ENCODE assay signal across 15 cellular contexts in genomic region chr2:237354930-237355329, GRCh38. TPM values are rescaled to one million over a fixed set of nuclear protein-coding genes. Genes with fewer than 3 reads are reported as not detected.
DNase-seq lines count a peak whose midpoint lies in the region; ATAC-seq and TF ChIP-seq lines count a peak whose summit lies in the region.
"Had no signal": no experiment of that assay in that cellular context is flagged by ENCODE, and none has a peak within 500 bp of the region (broad histone marks: within the 10 kb centered on the region; RNA-seq: fewer than 3 reads in every experiment).

No MANE protein-coding gene starts in this region.

- intact Hi-C loops in heart right ventricle (cut with DNase I): no loop called here
- intact Hi-C loops in cardiac septum (cut with DNase I): no loop called here
- intact Hi-C loops in left lung (cut with DNase I): no loop called here
- intact Hi-C loops in uterus (cut with DNase I; ENCODE audit: low total_unique reads): no loop called here

- DNase-seq in heart right ventricle (peak in 1 of 2 donors; percentile 18), cardiac septum (ENCODE audit: low spot score) (no peak), dermis blood vessel endothelial cell (peak; percentile 2), left lung (no peak), uterus (no peak), HEK293T (ENCODE audit: extremely low spot score) (no peak), epidermal melanocyte (ENCODE audit: insufficient read length, low spot score) (no peak), NCI-H526 (lab: John Stamatoyannopoulos, UW) (no peak)
- DNase-seq: activated T-cell treated with anti-CD3 and anti-CD28 coated beads for 4 hours, DND-41, naive B cell, NCI-H187, NCI-H82, SIG-M5 had no signal

- no peaks in the 10 kb centered on the region for H3K9me3 ChIP-seq in heart right ventricle
- H3K9me3 ChIP-seq in left lung: no peaks in the 10 kb centered on the region
- no peaks in the 10 kb centered on the region for H3K9me3 ChIP-seq in uterus

- H3K4me3 ChIP-seq in heart right ventricle: no peak overlapping the region
- no peak overlapping the region for H3K4me3 ChIP-seq in left lung
- H3K4me3 ChIP-seq in uterus: no peak overlapping the region
- H3K4me3 ChIP-seq: skin epidermis had no signal

- peak overlapping the region in 1 of 10 donors; percentile 41 for H3K27ac ChIP-seq in heart right ventricle
- peak overlapping the region in 1 of 2 donors; percentile 26 for H3K27ac ChIP-seq in left lung
- H3K27ac ChIP-seq in uterus: peak overlapping the region; percentile 69 to 83

- H3K4me1 ChIP-seq in heart right ventricle: peaks cover 0 to 7% (median 0%) of the 10 kb centered on the region in 9 donors
- no peaks in the 10 kb centered on the region for H3K4me1 ChIP-seq in left lung
- H3K4me1 ChIP-seq in uterus: peaks cover 0 to 5% of the 10 kb centered on the region in 2 donors

- CTCF ChIA-PET in HEK293T (lab: Yijun Ruan, JAX): no interaction called here

- peaks cover 0 to 38% (median 13%) of the 10 kb centered on the region in 7 donors for H3K27me3 ChIP-seq in heart right ventricle
- H3K27me3 ChIP-seq in left lung: peaks cover 0 to 42% of the 10 kb centered on the region in 2 donors
- no peaks in the 10 kb centered on the region for H3K27me3 ChIP-seq in uterus

- H3K36me3 ChIP-seq in heart right ventricle: peaks cover 0 to 84% (median 5%) of the 10 kb centered on the region in 9 donors
- no peaks in the 10 kb centered on the region for H3K36me3 ChIP-seq in left lung
- no peaks in the 10 kb centered on the region for H3K36me3 ChIP-seq in uterus

- POLR2A ChIA-PET in HEK293T (lab: Yijun Ruan, JAX): no interaction called here

- TF ChIP-seq POLR2A in uterus (IDR thresholded peaks at IDR 0.05): no peak

- TF ChIP-seq CTCF in heart right ventricle (IDR thresholded peaks at IDR 0.05) (no peak), left lung (IDR thresholded peaks at IDR 0.05) (no peak), uterus (IDR thresholded peaks at IDR 0.05) (no peak)

- 58 to 62% methylated on average over 6 of the region's 6 CpGs for WGBS in heart right ventricle, 2 donors

- ATAC-seq in heart right ventricle: peak in 5 of 8 donors; percentile 9 to 68 (median 53)
- peak; percentile 12 for ATAC-seq in left lung

TF ChIP-seq in HEK293T, 16 proteins besides CTCF, POLR2A, EP300 and RAD21:
- TF ChIP-seq FOXA1 (IDR thresholded peaks at IDR 0.05) (no peak), SP1 (IDR thresholded peaks at IDR 0.05) (no peak), TARDBP (IDR thresholded peaks at IDR 0.05) (no peak), PKNOX1 (IDR thresholded peaks at IDR 0.05) (no peak), L3MBTL2 (conservative IDR thresholded peaks at IDR 0.05) (no peak), FOXM1 (IDR thresholded peaks at IDR 0.05; ENCODE audit: borderline replicate concordance) (no peak), CTBP1 (IDR thresholded peaks at IDR 0.05; ENCODE audit: borderline replicate concordance) (no peak), FOXK2 (IDR thresholded peaks at IDR 0.05) (no peak), HDGF (IDR thresholded peaks at IDR 0.05; ENCODE audit: borderline replicate concordance) (no peak), ZNF384 (IDR thresholded peaks at IDR 0.05) (no peak), LEF1 (IDR thresholded peaks at IDR 0.05; ENCODE audit: borderline replicate concordance) (no peak), ELF4 (IDR thresholded peaks at IDR 0.05) (no peak), SUZ12 (IDR thresholded peaks at IDR 0.05) (no peak)

RNA-seq across cellular contexts. Expression of gene COL6A3, which starts 59.0 kb away (rescaled TPM):
- total RNA-seq in heart right ventricle (100 to 1,000 TPM in 2 of 10 donors, 10 to 100 TPM in 8; 27.7 to 222 (median 47.5) TPM), cardiac septum (89.5 TPM), dermis blood vessel endothelial cell (6.3 and 14.6 TPM in 2 replicates), left lung (100 to 1,000 TPM; 598 to 868 TPM), uterus (1,000 to 10,000 TPM in 1 of 4 donors, 100 to 1,000 TPM in 3; 164 to 1,719 (median 447) TPM)
- 100 to 1,000 TPM in 1 of 2 donors, 10 to 100 TPM in 1; 33.5 to 116 TPM for polyA plus RNA-seq in heart right ventricle
